Comparison of ENCODE assay signal across 1 cellular context in genomic region chr17:35747540-35748017, GRCh38.
TF ChIP-seq lines count a peak whose summit lies in the region.

No MANE protein-coding gene starts in this region.

TF ChIP-seq in GM12878, 131 proteins besides CTCF, POLR2A, EP300 and RAD21 (continued from another document):
- no peak for TF ChIP-seq HSF1 (IDR thresholded peaks at IDR 0.05; ENCODE audit: low read depth, low read length)
- TF ChIP-seq POLR2AphosphoS5 (IDR thresholded peaks at IDR 0.05; ENCODE audit: low read length): no peak
- peak; percentile 66 for TF ChIP-seq YY1 (IDR thresholded peaks at IDR 0.05; ENCODE audit: low read depth, low read length)
- peak; percentile 90 for TF ChIP-seq SMC3 (IDR thresholded peaks at IDR 0.05; ENCODE audit: borderline replicate concordance, low read length)
